ENCODE assay signal across 18 cellular contexts in the genomic region with DNA sequence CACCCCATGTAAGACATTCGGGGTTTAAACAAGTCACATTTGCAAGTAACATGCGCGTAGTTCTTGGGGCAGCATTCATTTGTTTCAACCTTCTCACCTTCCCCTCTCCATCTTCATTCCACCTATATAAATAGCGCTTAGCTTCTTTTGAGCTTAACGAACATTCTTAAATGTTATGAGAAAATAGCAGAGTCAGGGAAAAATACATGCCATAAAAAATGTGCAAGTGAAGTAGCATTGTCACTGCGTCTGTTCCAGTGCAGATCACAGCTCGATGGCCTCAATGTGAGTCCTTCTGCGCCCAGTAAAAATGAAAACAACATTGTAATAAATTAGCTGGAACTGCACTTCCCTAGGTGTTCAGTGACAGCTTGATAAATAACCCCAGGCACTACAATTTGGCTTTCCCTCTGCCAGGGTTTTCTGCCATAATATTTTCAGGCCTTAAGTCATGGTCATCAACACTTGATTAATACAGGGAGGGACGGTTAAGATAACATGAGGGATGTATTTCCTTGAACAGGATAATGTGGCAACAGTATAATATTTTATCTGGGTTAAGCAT.
A peak's percentile ranks its signal among the peaks of the same experiment; 100 is the strongest.
DNase-seq lines count a peak whose midpoint lies in the region; ATAC-seq, FAIRE-seq and TF ChIP-seq lines count a peak whose summit lies in the region.
"Had no signal": no experiment of that assay in that cellular context is flagged by ENCODE, and none has a peak within 500 bp of the region (broad histone marks: within the 10 kb centered on the region; RNA-seq: fewer than 3 reads in every experiment).

No MANE protein-coding gene starts in this region.

- no peak for ATAC-seq in A549
- ATAC-seq in GM21390 (IDR thresholded peaks at IDR 0.05; ENCODE audit: unreplicated experiment), result no peak

- TF ChIP-seq CTCF in A549 (IDR thresholded peaks at IDR 0.05), result no peak

- CTCF ChIA-PET in A549 (lab: Yijun Ruan, JAX), result no interaction called here

- no peak for TF ChIP-seq EP300 in A549 (IDR thresholded peaks at IDR 0.05)

- no peak overlapping the region for H3K27ac ChIP-seq in A549
- H3K27ac ChIP-seq: C4-2B had no signal

- no peak for TF ChIP-seq RAD21 in A549 (conservative IDR thresholded peaks at IDR 0.05 in 1 of 2, IDR thresholded peaks at IDR 0.05 in 1 of 2)

- WGBS in A549 (ENCODE audit: missing lambda C conversion rate), result 66% methylated on average over 9 of the region's 9 CpGs

- FAIRE-seq in A549 (lab: Jason Lieb, UNC), result no peak
- FAIRE-seq: A204.1, H1 had no signal

- in situ Hi-C loops in Caki2 (cut with HindIII; ENCODE audit: low pct_unique_long_range_greater_than_20kb, low sequenced_read_pairs), result no loop called here

- H3K4me2 ChIP-seq in A549, result no peak overlapping the region

- H3K4me3 ChIP-seq in A549, result no peak overlapping the region

- POLR2A ChIA-PET in A549 (lab: Yijun Ruan, JAX), result no interaction called here

- H3K4me1 ChIP-seq in A549, result no peaks in the 10 kb centered on the region
- H3K4me1 ChIP-seq: Caco-2 had no signal

- no peaks in the 10 kb centered on the region for H3K9me3 ChIP-seq in A549
- H3K9me3 ChIP-seq: Caco-2 had no signal

- DNase-seq in A549 (ENCODE audit: low read depth in 1 of 2, low spot score in 1 of 2) (no peak), Caki2 (ENCODE audit: low read depth) (peak; percentile 51), NCI-H1417 treated with DMSO at 0.1 percent for 48 hours (lab: John Stamatoyannopoulos, UW) (peak; percentile 45), NCI-H69 (lab: John Stamatoyannopoulos, UW) (peak; percentile 95), hepatic stellate cell (ENCODE audit: low spot score) (no peak), NCI-H2171 (lab: John Stamatoyannopoulos, UW) (no peak)
- DNase-seq in activated CD4-positive, alpha-beta T cell treated with anti-CD3 and anti-CD28 coated beads for 1 hour, result no peak
- DNase-seq: AML-193; Caco-2; CD4-positive, alpha-beta T cell; DMS153; DMS79 treated with DMSO at 0.1 percent for 48 hours; GF-D8; H9 had no signal

- TF ChIP-seq POLR2A in A549 (IDR thresholded peaks at IDR 0.05; ENCODE audit: low read length), result no peak

TF ChIP-seq in A549, 52 proteins besides CTCF, POLR2A, EP300 and RAD21:
- TF ChIP-seq TP53 (CRISPR knock-in tag; IDR thresholded peaks at IDR 0.05) (no peak), MAFK (IDR thresholded peaks at IDR 0.05; ENCODE audit: partially characterized antibody) (peak; percentile 37)
- TF ChIP-seq, protein P1, sequence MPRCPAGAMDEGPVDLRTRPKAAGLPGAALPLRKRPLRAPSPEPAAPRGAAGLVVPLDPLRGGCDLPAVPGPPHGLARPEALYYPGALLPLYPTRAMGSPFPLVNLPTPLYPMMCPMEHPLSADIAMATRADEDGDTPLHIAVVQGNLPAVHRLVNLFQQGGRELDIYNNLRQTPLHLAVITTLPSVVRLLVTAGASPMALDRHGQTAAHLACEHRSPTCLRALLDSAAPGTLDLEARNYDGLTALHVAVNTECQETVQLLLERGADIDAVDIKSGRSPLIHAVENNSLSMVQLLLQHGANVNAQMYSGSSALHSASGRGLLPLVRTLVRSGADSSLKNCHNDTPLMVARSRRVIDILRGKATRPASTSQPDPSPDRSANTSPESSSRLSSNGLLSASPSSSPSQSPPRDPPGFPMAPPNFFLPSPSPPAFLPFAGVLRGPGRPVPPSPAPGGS (IDR thresholded peaks at IDR 0.05), result no peak

Comparison
In these comparisons a context has a peak if more than half of its experiments do, and no peak if none do; other contexts are left out.
1. DNase-seq: peak in Caki2 (single experiment), NCI-H1417 treated with DMSO at 0.1 percent for 48 hours (single experiment) and NCI-H69 (single experiment); none in A549 (0 of 2), activated CD4-positive, alpha-beta T cell treated with anti-CD3 and anti-CD28 coated beads for 1 hour (single experiment), hepatic stellate cell (single experiment) and NCI-H2171 (single experiment).